ENCODE assay signal across 25 cellular contexts in genomic region chr13:50539791-50540530, GRCh38.
"Had no signal": no experiment of that assay in that cellular context is flagged by ENCODE, and none has a peak within 500 bp of the region (broad histone marks: within the 10 kb centered on the region; RNA-seq: fewer than 3 reads in every experiment).

No MANE protein-coding gene starts in this region.

- H3K9me3 ChIP-seq: neutrophil, testis had no signal

- H3K4me3 ChIP-seq: dorsolateral prefrontal cortex, lower lobe of right lung, right lobe of liver, smooth muscle cell, testis, tibial artery had no signal

- ATAC-seq: esophagus mucosa; left ventricle myocardium superior; lower lobe of right lung; natural killer cell; right lobe of liver; stimulated activated naive CD8-positive, alpha-beta T cell treated with anti-CD3 and anti-CD28 coated beads, Interleukin-15, amount 100 ng/mL, for 72 hours had no signal

- H3K27me3 ChIP-seq: dorsolateral prefrontal cortex, neutrophil, right lobe of liver, testis, tibial artery had no signal

- H3K9me3 Mint-ChIP-seq: type B pancreatic cell had no signal

- H3K4me1 ChIP-seq: lower lobe of right lung, parathyroid adenoma, right lobe of liver, testis had no signal

- DNase-seq: cerebellar nuclear complex; dorsolateral prefrontal cortex; effector CD4-positive, alpha-beta T cell; foreskin melanocyte; hypothalamus; immature natural killer cell; left ventricle myocardium superior; lower lobe of right lung; natural killer cell; right lobe of liver; stimulated activated CD4-positive, alpha-beta T cell treated with anti-CD3 and anti-CD28 coated beads, Interleukin-12 subunit alpha, Interleukin-12 subunit beta, amount 100 ng/mL, for 4 hours; stimulated activated CD4-positive, alpha-beta T cell treated with anti-CD3 and anti-CD28 coated beads, Interleukin-1b, Interleukin-23, amount 100 ng/mL, for 48 hours; stimulated activated CD4-positive, alpha-beta T cell treated with anti-CD3 and anti-CD28 coated beads, Interleukin-4, amount 100 ng/mL, for 1 hour; stimulated activated CD8-positive, alpha-beta memory T cell treated with anti-CD3 and anti-CD28 coated beads, Interleukin-4, amount 100 ng/mL, for 48 hours; stimulated activated naive CD4-positive, alpha-beta T cell; stimulated activated naive CD8-positive, alpha-beta T cell treated with anti-CD3 and anti-CD28 coated beads, Interleukin-15, amount 100 ng/mL, for 72 hours; testis; tibial artery had no signal

- H3K9ac ChIP-seq: parathyroid adenoma had no signal

- H3K4me3 Mint-ChIP-seq: immature natural killer cell; natural killer cell; neural crest cell; stimulated activated naive CD8-positive, alpha-beta T cell treated with anti-CD3 and anti-CD28 coated beads, Interleukin-15, amount 100 ng/mL, for 72 hours; type B pancreatic cell had no signal

- H3K36me3 Mint-ChIP-seq: type B pancreatic cell had no signal

- H3K27me3 Mint-ChIP-seq: progenitor cell of endocrine pancreas; stimulated activated naive CD8-positive, alpha-beta T cell treated with anti-CD3 and anti-CD28 coated beads, Interleukin-15, amount 100 ng/mL, for 72 hours; type B pancreatic cell had no signal

- H3K4me1 Mint-ChIP-seq: immature natural killer cell; natural killer cell; stimulated activated naive CD8-positive, alpha-beta T cell treated with anti-CD3 and anti-CD28 coated beads, Interleukin-15, amount 100 ng/mL, for 72 hours had no signal

- H3K36me3 ChIP-seq: lower lobe of right lung, neutrophil, right lobe of liver, tibial artery had no signal

- H3K27ac Mint-ChIP-seq: immature natural killer cell; natural killer cell; progenitor cell of endocrine pancreas; stimulated activated naive CD8-positive, alpha-beta T cell treated with anti-CD3 and anti-CD28 coated beads, Interleukin-15, amount 100 ng/mL, for 72 hours; type B pancreatic cell had no signal
